ENCODE assay signal across 9 cellular contexts in the genomic region with DNA sequence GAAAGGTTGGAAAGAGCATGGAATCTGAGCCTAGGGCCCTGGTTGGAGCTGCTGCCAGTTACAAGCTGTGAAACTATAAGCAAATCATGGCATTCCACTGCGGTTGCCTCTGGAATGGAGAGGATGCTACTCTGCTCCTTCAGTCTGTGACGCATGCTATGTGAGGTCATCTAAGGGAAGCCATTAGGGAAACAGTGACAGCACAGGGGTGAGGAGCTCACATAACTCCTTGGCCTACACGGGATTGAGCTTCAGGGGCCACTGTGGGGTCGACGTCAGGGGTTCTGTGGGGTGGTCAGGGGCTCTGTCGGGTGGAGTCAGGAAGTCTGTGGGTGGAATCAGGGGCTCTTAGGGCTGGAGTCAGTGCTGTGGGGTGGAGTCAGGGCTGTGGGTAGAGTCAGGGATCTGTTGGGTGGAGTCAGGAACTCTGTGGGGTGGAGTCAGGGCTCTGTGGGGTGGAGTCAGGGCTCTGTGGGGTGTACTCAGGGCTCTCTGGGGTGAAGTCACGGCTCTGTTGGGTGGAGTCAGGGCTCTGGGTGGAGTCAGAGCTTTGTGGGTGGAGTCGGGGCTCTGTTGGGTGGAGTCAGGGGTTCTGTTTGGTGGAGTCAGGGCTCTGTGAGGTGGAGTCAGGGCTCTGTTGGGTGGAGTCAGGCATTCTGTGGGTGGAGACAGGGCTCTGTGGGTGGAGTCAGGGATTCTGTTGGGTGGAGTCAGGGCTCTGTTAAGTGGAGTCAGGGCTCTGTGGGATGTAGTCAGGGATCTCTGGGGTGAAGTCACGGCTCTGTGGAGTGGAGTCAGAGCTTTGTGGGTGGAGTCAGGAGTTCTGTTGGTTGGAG. TPM values are rescaled to one million over a fixed set of nuclear protein-coding genes. Genes with fewer than 3 reads are reported as not detected.
DNase-seq lines count a peak whose midpoint lies in the region; ATAC-seq, FAIRE-seq and TF ChIP-seq lines count a peak whose summit lies in the region.
"Had no signal": no experiment of that assay in that cellular context is flagged by ENCODE, and none has a peak within 500 bp of the region (broad histone marks: within the 10 kb centered on the region; RNA-seq: fewer than 3 reads in every experiment).

No MANE protein-coding gene starts in this region.

- TF ChIP-seq EP300 in HepG2 (IDR thresholded peaks at IDR 0.05; ENCODE audit: low read depth in 2 of 2, low read length in 2 of 2), result no peak
- no peak for TF ChIP-seq EP300 in HepG2 (CRISPR knock-in tag; IDR thresholded peaks at IDR 0.05; ENCODE audit: borderline replicate concordance)

- H3K27ac ChIP-seq in HEK293 (ENCODE audit: extremely low read depth, low read depth, low read length) (no peak overlapping the region), HepG2 (ENCODE audit: extremely low read length, insufficient read depth, low read length) (no peak overlapping the region), testis (peak overlapping the region; percentile 9 to 71)

- peak; percentile 70 for ATAC-seq in HepG2

- POLR2A ChIA-PET in HEK293 (lab: Yijun Ruan, JAX), result interaction anchor here (0.6 to 1.0 kb wide), 2 partner anchors 58 to 405 kb away, joined by 3 read pairs; a partner anchor contains a TSS
- POLR2A ChIA-PET in HepG2 (lab: Yijun Ruan, JAX), result no interaction called here

- no peak overlapping the region; the same call in 1 of the 2 replicates for H3K4me2 ChIP-seq in HepG2 (ENCODE audit: low read depth, low read length)

- no peaks in the 10 kb centered on the region for H4K20me1 ChIP-seq in HepG2 (ENCODE audit: insufficient read depth, low read length)

- FAIRE-seq in HepG2 (lab: Jason Lieb, UNC), result no peak

- H3K4me3 ChIP-seq in HEK293 (ENCODE audit: low read depth, low read length) (peak overlapping the region; percentile 18; the same call in 1 of the 2 replicates), HepG2 (replicated peaks in 1 of 3; ENCODE audit: insufficient read depth in 1 of 3, low read depth in 2 of 3, low read length in 3 of 3) (no peak overlapping the region; a peak in 1 of 6 replicates), testis (no peak overlapping the region)

- no peaks in the 10 kb centered on the region for H3K4me1 ChIP-seq in HEK293 (ENCODE audit: control insufficient read depth, insufficient read depth, low read length)
- peaks cover 61% of the 10 kb centered on the region for H3K4me1 ChIP-seq in HepG2 (ENCODE audit: insufficient read depth, low read length)
- peaks cover 18% of the 10 kb centered on the region for H3K4me1 ChIP-seq in testis

- in situ Hi-C loops in T47D (cut with HindIII; ENCODE audit: low pct_unique_long_range_greater_than_20kb, low sequenced_read_pairs), result no loop called here
- in situ Hi-C loops in HepG2 (cut with HindIII; ENCODE audit: extremely low pct_ligation_motif_present, low pct_unique_long_range_greater_than_20kb), result no loop called here

- DNase-seq in CMK (ENCODE audit: low read depth) (peak; percentile 80), RPMI7951 (ENCODE audit: low read depth) (peak; percentile 96), T47D (ENCODE audit: low read depth in 1 of 2, low spot score in 1 of 2) (peak; percentile 39 to 97), HepG2 (ENCODE audit: low spot score) (no peak), testis (peak; percentile 65), cerebellum (ENCODE audit: low spot score) (no peak), GM10266 (ENCODE audit: extremely low spot score) (no peak)

- BruUV-seq in HepG2 (replicated peaks; lab: Mats Ljungman, UMichigan), result no TSS peak

- no peaks in the 10 kb centered on the region for H3K79me2 ChIP-seq in HepG2 (ENCODE audit: insufficient read depth, low read length)

- H3K36me3 ChIP-seq in HEK293 (ENCODE audit: control insufficient read depth in 2 of 2, insufficient read depth in 1 of 2, low read length in 2 of 2), result no peaks in the 10 kb centered on the region
- H3K36me3 ChIP-seq in HepG2 (replicated peaks in 1 of 2; ENCODE audit: control insufficient read depth in 1 of 2, insufficient read depth in 2 of 2, low read length in 2 of 2), result no peaks in the 10 kb centered on the region
- H3K36me3 ChIP-seq in testis (ENCODE audit: low read depth, missing control alignments), result no peaks in the 10 kb centered on the region

- CTCF ChIA-PET in HEK293 (lab: Yijun Ruan, JAX) (interaction anchor here (0.6 to 1.8 kb wide), 5 partner anchors 38 to 1667 kb away, joined by 3 to 8 read pairs (median 3); no protein-coding TSS in a partner anchor), HepG2 (lab: Yijun Ruan, JAX; ENCODE audit: low intra/inter-chr PET ratio, low total read pairs) (no interaction called here)

- no peak overlapping the region for H2AFZ ChIP-seq in HepG2 (ENCODE audit: low read length)

- H3K9me3 ChIP-seq in HEK293 (ENCODE audit: control insufficient read depth, insufficient read depth, low read depth, low read length), result no peaks in the 10 kb centered on the region
- H3K9me3 ChIP-seq in HepG2 (ENCODE audit: low read length), result no peaks in the 10 kb centered on the region
- H3K9me3 ChIP-seq in testis, result no peaks in the 10 kb centered on the region

- no peak for TF ChIP-seq POLR2A in HepG2 (IDR thresholded peaks at IDR 0.05; ENCODE audit: insufficient read depth in 1 of 2, low read depth in 2 of 2, low read length in 2 of 2)
- no peak for TF ChIP-seq POLR2A in testis (IDR thresholded peaks at IDR 0.05)

- intact Hi-C loops in HepG2 (cut with micrococcal nuclease; ENCODE audit: unreplicated experiment) (no loop called here), testis (cut with DNase I; ENCODE audit: low total_unique reads) (no loop called here)

- TF ChIP-seq CTCF in HEK293 (tag by site-specific recombination; IDR thresholded peaks at IDR 0.05) (no peak), HepG2 (CRISPR knock-in tag; IDR thresholded peaks at IDR 0.05) (no peak), testis (IDR thresholded peaks at IDR 0.05) (no peak), GM10266 (IDR thresholded peaks at IDR 0.05; ENCODE audit: control insufficient read depth, insufficient read depth, low read depth, missing control alignments) (no peak)

- TF ChIP-seq RAD21 in HepG2 (CRISPR knock-in tag; IDR thresholded peaks at IDR 0.05), result no peak

- WGBS in HepG2 (ENCODE audit: low lambda C conversion rate), result 38% methylated on average over 8 of the region's 9 CpGs
- WGBS in testis, 2 donors, result 42 to 55% methylated on average over 9 of the region's 9 CpGs

- H3K9ac ChIP-seq in HepG2 (ENCODE audit: insufficient read depth, low read depth, low read length), result no peak overlapping the region

- H3K27me3 ChIP-seq in HepG2 (ENCODE audit: control insufficient read depth in 1 of 2, insufficient read depth in 2 of 2, low read length in 2 of 2) (peaks cover 0 to 17% of the 10 kb centered on the region in 2 experiments; a peak in 4 of 5 replicates), testis (no peaks in the 10 kb centered on the region)

TF ChIP-seq in HEK293, 187 proteins besides CTCF, POLR2A, EP300 and RAD21 (continues in another document):
- TF ChIP-seq ZFHX2 (tag by site-specific recombination; conservative IDR thresholded peaks at IDR 0.05), result 0 out of 2 replicates have a peak, but pooled peaks have one; percentile 6

TF ChIP-seq in HepG2, 621 proteins besides CTCF, POLR2A, EP300 and RAD21:
- no peak for TF ChIP-seq ZNF451 (CRISPR knock-in tag; IDR thresholded peaks at IDR 0.05)
- no peak for TF ChIP-seq SNRNP70 (IDR thresholded peaks at IDR 0.05; ENCODE audit: low read depth, low read length)

RNA-seq across cellular contexts. Expression of a gene that starts 35.8 kb away (rescaled TPM):
- 18.0 and 21.0 TPM in 2 replicates for total RNA-seq in RPMI7951 (2014; rRNA removed; shearing (Covaris generic))
- total RNA-seq in HepG2 (2016; rRNA removed; fragmentation: Illumina TruSeq; extraction: Trizol) (not detected in 2 replicates), testis (10 to 100 TPM in 1 of 2 donors, 1 to 10 TPM in 1; 9.6 to 17.7 TPM), cerebellum (0.27 TPM)
- not detected in 2 replicates for total RNA-seq in HepG2 (2016; cell fraction: cytosol; rRNA removed; fragmentation: Illumina TruSeq; extraction: Trizol; ENCODE audit: low read depth)
- total RNA-seq in HepG2 (2016; cell fraction: insoluble cytoplasmic fraction; rRNA removed; fragmentation: Illumina TruSeq; extraction: Trizol), result not detected in 2 replicates
- total RNA-seq in HepG2 (2016; cell fraction: membrane; rRNA removed; fragmentation: Illumina TruSeq; extraction: Trizol), result not detected in 2 replicates
- total RNA-seq in HepG2 (2016; cell fraction: nucleus; rRNA removed; fragmentation: Illumina TruSeq; extraction: Trizol), result not detected in 2 replicates
- polyA plus RNA-seq in HepG2 (2011; rRNA removed) (not detected in 2 replicates), testis (ENCODE audit: insufficient read depth, low read depth, low replicate concordance) (23.1 TPM)
- not detected in 2 replicates for polyA plus RNA-seq in HepG2 (2011; cell fraction: cytosol; rRNA removed)
- not detected in 2 replicates for polyA plus RNA-seq in HepG2 (2011; cell fraction: nucleus; rRNA removed)
- polyA plus RNA-seq in HepG2 (2012), result not detected in 2 replicates
- not detected in 2 replicates for polyA plus RNA-seq in HepG2 (2016; cell fraction: cytosol; fragmentation: Illumina TruSeq; extraction: Trizol; ENCODE audit: low read depth)
- polyA plus RNA-seq in HepG2 (2016; cell fraction: insoluble cytoplasmic fraction; fragmentation: Illumina TruSeq; extraction: Trizol; ENCODE audit: low read depth), result not detected in 2 replicates
- polyA plus RNA-seq in HepG2 (2016; cell fraction: membrane; fragmentation: Illumina TruSeq; extraction: Trizol; ENCODE audit: low read depth), result not detected in 2 replicates
- polyA plus RNA-seq in HepG2 (2016; cell fraction: nucleus; fragmentation: Illumina TruSeq; extraction: Trizol; ENCODE audit: insufficient read depth, low read depth), result not detected in 2 replicates
- not detected in 2 replicates for polyA minus RNA-seq in HepG2 (2011; rRNA and poly(A)+ RNA removed; ENCODE audit: low replicate concordance)
- polyA minus RNA-seq in HepG2 (2011; cell fraction: cytosol; rRNA and poly(A)+ RNA removed), result not detected in 2 replicates
- not detected in 2 replicates for polyA minus RNA-seq in HepG2 (2011; cell fraction: nucleus; rRNA and poly(A)+ RNA removed)
- total RNA-seq: mononuclear cell had no signal

Comparison
In these comparisons a context has a peak if more than half of its experiments do, and no peak if none do; other contexts are left out.
1. DNase-seq: peak in CMK (single experiment), RPMI7951 (single experiment), T47D (2 of 2) and testis (single experiment); none in HepG2 (single experiment), cerebellum (single experiment) and GM10266 (single experiment).
2. H3K27ac ChIP-seq: peak in testis (2 of 2); none in HEK293 (single experiment) and HepG2 (single experiment).